In the genomic region with DNA sequence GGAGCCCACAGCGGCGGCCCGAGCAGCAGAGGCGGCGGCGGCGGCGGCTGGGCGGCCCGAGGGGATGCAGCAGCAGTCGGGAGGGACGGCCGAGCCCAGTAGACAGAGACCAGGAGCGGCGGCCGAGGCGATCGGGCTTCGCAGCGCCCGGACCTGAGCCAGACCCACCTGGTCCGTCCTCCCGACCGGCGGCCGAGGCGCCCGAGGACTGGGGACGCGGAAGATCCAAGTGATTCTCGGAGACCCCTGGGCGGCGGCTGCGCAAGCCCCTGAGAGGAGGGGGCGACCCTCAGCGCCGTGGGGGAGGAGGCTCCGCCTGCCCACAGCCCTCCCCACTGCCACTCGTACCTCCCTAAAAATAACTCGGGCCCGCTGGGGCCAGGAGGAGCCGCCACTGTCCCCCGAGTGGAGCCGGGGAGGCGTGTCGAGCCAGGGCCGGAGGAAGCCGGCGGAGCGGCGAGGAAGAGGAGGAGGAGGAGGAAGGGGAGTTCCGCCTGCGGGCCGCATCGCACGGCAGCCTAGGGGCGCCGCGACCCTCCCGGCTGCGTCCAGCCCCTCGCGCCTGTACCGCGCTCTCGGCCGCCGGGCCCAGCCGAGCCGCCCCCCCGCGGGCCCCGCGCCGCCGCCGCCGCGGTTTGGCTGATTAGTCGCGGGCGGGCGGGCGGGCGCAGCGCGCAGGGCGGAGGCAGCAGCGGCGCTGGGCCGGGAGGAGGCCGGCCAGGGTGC, we compare ENCODE assay signal across 8 cellular contexts. TPM values are rescaled to one million over a fixed set of nuclear protein-coding genes. Genes with fewer than 3 reads are reported as not detected.
DNase-seq lines count a peak whose midpoint lies in the region; ATAC-seq and TF ChIP-seq lines count a peak whose summit lies in the region.

No MANE protein-coding gene starts in this region.

- no peak for TF ChIP-seq CTCF in lung (IDR thresholded peaks at IDR 0.05; ENCODE audit: control extremely low read depth, extremely low read depth)

- peak overlapping the region; percentile 86 for H3K4me3 Mint-ChIP-seq in stimulated activated effector memory CD8-positive, alpha-beta T cell treated with anti-CD3 and anti-CD28 coated beads, Interleukin-12 subunit alpha, Interleukin-12 subunit beta, amount 100 ng/mL, for 72 hours

- 0% methylated on average over 92 of the region's 92 CpGs for WGBS in ectodermal cell, 2 experiments
- 1% methylated on average over 49 to 92 of the region's 92 CpGs for WGBS in lung, 2 donors

- peak; percentile 22 for TF ChIP-seq POLR2A in GM10847 (IDR thresholded peaks at IDR 0.05; ENCODE audit: extremely low read depth, insufficient read length)

- peak; percentile 12 for ATAC-seq in lung (ENCODE audit: insufficient read depth, low FRiP score)
- ATAC-seq in stimulated activated effector memory CD8-positive, alpha-beta T cell treated with anti-CD3 and anti-CD28 coated beads, Interleukin-12 subunit alpha, Interleukin-12 subunit beta, amount 100 ng/mL, for 72 hours: peak; percentile 60

- peaks cover 9% of the 10 kb centered on the region for H3K36me3 Mint-ChIP-seq in stimulated activated effector memory CD8-positive, alpha-beta T cell treated with anti-CD3 and anti-CD28 coated beads, Interleukin-12 subunit alpha, Interleukin-12 subunit beta, amount 100 ng/mL, for 72 hours

- H3K4me1 ChIP-seq in ectodermal cell (ENCODE audit: control insufficient read depth, insufficient read depth, low read length) (peaks cover 17% of the 10 kb centered on the region), lung (ENCODE audit: control insufficient read depth in 2 of 2, insufficient read depth in 2 of 2, low read length in 2 of 2) (peaks cover 2 to 7% of the 10 kb centered on the region in 2 donors)

- H3K27me3 ChIP-seq in ectodermal cell (ENCODE audit: control insufficient read depth, insufficient read depth, low read length, poor library complexity, severe bottlenecking): peaks cover 21% of the 10 kb centered on the region
- H3K27me3 ChIP-seq in lung (ENCODE audit: control insufficient read depth, insufficient read depth): no peaks in the 10 kb centered on the region

- DNase-seq in H4 (ENCODE audit: low spot score) (peak; percentile 5), Kasumi-1 (lab: John Stamatoyannopoulos, UW) (peak; percentile 30), lung (ENCODE audit: low spot score) (peak; percentile 53), NCI-H2107 treated with DMSO at 0.1 percent for 48 hours (lab: John Stamatoyannopoulos, UW; ENCODE audit: unreplicated experiment) (no peak)
- peak; percentile 46 to 55 for DNase-seq in activated CD4-positive, alpha-beta T cell treated with anti-CD3 and anti-CD28 coated beads, Interleukin-2, amount 50 U/mL, for 48 hours
- DNase-seq in stimulated activated effector memory CD8-positive, alpha-beta T cell treated with anti-CD3 and anti-CD28 coated beads, Interleukin-12 subunit alpha, Interleukin-12 subunit beta, amount 100 ng/mL, for 72 hours (ENCODE audit: low spot score in 2 of 2): peak; percentile 32 to 82

- H3K9me3 Mint-ChIP-seq in stimulated activated effector memory CD8-positive, alpha-beta T cell treated with anti-CD3 and anti-CD28 coated beads, Interleukin-12 subunit alpha, Interleukin-12 subunit beta, amount 100 ng/mL, for 72 hours: no peaks in the 10 kb centered on the region

- H3K9me3 ChIP-seq in ectodermal cell (ENCODE audit: control insufficient read depth, low read length) (no peaks in the 10 kb centered on the region), lung (ENCODE audit: control insufficient read depth in 2 of 2, insufficient read depth in 1 of 2, low read length in 1 of 2) (no peaks in the 10 kb centered on the region)

- H3K4me1 Mint-ChIP-seq in stimulated activated effector memory CD8-positive, alpha-beta T cell treated with anti-CD3 and anti-CD28 coated beads, Interleukin-12 subunit alpha, Interleukin-12 subunit beta, amount 100 ng/mL, for 72 hours: peaks cover 45% of the 10 kb centered on the region

- H3K36me3 ChIP-seq in ectodermal cell (ENCODE audit: control insufficient read depth, insufficient read depth, low read length) (no peaks in the 10 kb centered on the region), lung (ENCODE audit: control insufficient read depth in 2 of 2, insufficient read depth in 2 of 2, low read length in 2 of 2) (no peaks in the 10 kb centered on the region)

- H3K4me3 ChIP-seq in ectodermal cell (ENCODE audit: insufficient read depth, low read depth, low read length) (peak overlapping the region; percentile 89), lung (peak overlapping the region; percentile 83)

- peak overlapping the region; percentile 95 for H3K27ac ChIP-seq in ectodermal cell (ENCODE audit: insufficient read depth, low read depth, low read length, poor library complexity, severe bottlenecking)
- H3K27ac ChIP-seq in lung (ENCODE audit: low read depth in 1 of 2, low read length in 1 of 2): peak overlapping the region; percentile 94

- peak overlapping the region; percentile 92 for H3K27ac Mint-ChIP-seq in stimulated activated effector memory CD8-positive, alpha-beta T cell treated with anti-CD3 and anti-CD28 coated beads, Interleukin-12 subunit alpha, Interleukin-12 subunit beta, amount 100 ng/mL, for 72 hours

RNA-seq across cellular contexts. Expression of a gene that starts 0.7 kb away (rescaled TPM):
- 15.9 and 17.5 TPM in 2 replicates for total RNA-seq in H4 (2014; rRNA removed; shearing (Covaris generic))
- polyA plus RNA-seq in ectodermal cell (2013, experiment 1 of 4): 38.3 TPM
- polyA plus RNA-seq in ectodermal cell (2013, experiment 2 of 4): 40.1 TPM
- 33.2 TPM for polyA plus RNA-seq in ectodermal cell (2013, experiment 3 of 4)
- polyA plus RNA-seq in ectodermal cell (2013, experiment 4 of 4): 34.8 TPM
- total RNA-seq in lung: 10 to 100 TPM; 42.3 to 88.7 TPM
- 10 to 100 TPM in 1 of 2 donors, 1 to 10 TPM in 1; 8.6 to 22.2 TPM for polyA plus RNA-seq in lung
